1 cellular context compared by ENCODE assay signal in genomic region chr10:95605163-95605562, GRCh38.
TF ChIP-seq lines count a peak whose summit lies in the region.

No MANE protein-coding gene starts in this region.

TF ChIP-seq in GM23338, 12 proteins besides CTCF, POLR2A, EP300 and RAD21 (continued from another document):
- no peak for TF ChIP-seq JUNB (IDR thresholded peaks at IDR 0.05; ENCODE audit: unreplicated experiment)
- no peak for TF ChIP-seq ZNF462 (CRISPR knock-in tag; IDR thresholded peaks at IDR 0.05)
- TF ChIP-seq ZNF331 (CRISPR knock-in tag; IDR thresholded peaks at IDR 0.05; ENCODE audit: low read depth) = no peak
- TF ChIP-seq ZNF114 (CRISPR knock-in tag; IDR thresholded peaks at IDR 0.05) = no peak
- TF ChIP-seq REST (IDR thresholded peaks at IDR 0.05; ENCODE audit: unreplicated experiment) = no peak
- no peak for TF ChIP-seq EZH2 (IDR thresholded peaks at IDR 0.05; ENCODE audit: low read depth, unreplicated experiment)
- no peak for TF ChIP-seq ETS1 (IDR thresholded peaks at IDR 0.05)
- TF ChIP-seq EZH2phosphoT487 (IDR thresholded peaks at IDR 0.05; ENCODE audit: unreplicated experiment) = no peak
- no peak for TF ChIP-seq NANOG (IDR thresholded peaks at IDR 0.05; ENCODE audit: borderline replicate concordance)
